ENCODE assay signal across 1 cellular context in the genomic region with DNA sequence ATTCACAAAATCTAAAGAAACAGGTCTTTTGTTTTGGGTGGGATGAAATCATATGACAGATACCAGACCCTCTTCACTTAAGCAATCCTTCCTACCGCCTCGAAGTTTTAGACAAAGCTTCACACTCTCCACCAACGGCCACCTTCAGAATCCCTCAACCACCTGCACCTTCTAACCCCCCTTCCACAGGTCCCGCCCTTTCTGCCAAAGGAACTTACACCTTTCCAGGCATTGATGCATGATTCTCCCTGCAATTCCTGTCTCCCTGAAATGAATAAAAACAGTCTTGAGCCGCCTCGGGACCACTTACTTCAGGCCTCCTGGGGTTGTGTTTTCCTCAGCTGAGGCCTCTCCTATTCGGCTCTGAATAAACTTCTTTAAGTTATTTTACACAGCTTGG.
A peak's percentile ranks its signal among the peaks of the same experiment; 100 is the strongest.
TF ChIP-seq lines count a peak whose summit lies in the region.

No MANE protein-coding gene starts in this region.

TF ChIP-seq in H1, 55 proteins besides CTCF, POLR2A, EP300 and RAD21:
- TF ChIP-seq E2F6 (IDR thresholded peaks at IDR 0.05) (peak; percentile 84), CHD7 (IDR thresholded peaks at IDR 0.05; ENCODE audit: insufficient replicate concordance, low read length) (no peak)
TF ChIP-seq in H1: peak in this region for 1.
